1 cellular context compared by ENCODE assay signal in the genomic region with DNA sequence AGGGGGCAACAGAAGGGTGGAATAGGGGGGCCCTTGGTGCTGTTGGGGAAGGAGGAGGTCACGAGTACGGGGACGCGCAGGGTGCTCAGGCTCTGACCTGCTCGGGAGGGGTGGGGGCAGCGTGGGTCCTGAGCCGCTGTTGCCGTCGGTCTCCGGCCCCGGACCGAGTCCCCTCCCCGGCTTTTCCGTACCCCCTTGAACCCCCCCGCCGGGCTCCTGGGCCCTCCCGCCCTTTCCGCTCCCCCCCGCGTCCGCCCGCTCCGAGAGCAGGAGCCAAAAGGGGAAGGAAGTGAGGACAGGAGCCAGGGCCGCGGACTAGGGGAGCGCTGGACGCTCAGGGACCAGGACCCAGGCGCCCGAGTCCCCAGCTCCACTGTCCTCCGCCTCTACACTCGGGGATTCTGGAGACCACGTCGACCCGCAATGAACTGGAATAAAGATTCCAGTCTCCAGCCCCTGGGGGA.
TF ChIP-seq lines count a peak whose summit lies in the region.

Gene RGL2, minus strand, starts transcription at position 170 of the 464 bp plus-strand sequence. CDS start 332 bp downstream, outside the sequence.

TF ChIP-seq in neural cell, 6 proteins besides CTCF, POLR2A, EP300 and RAD21 (continued from another document):
- no peak for TF ChIP-seq TAF1 (IDR thresholded peaks at IDR 0.05; ENCODE audit: low read depth)
- TF ChIP-seq POLR2AphosphoS5 (IDR thresholded peaks at IDR 0.05): no peak
TF ChIP-seq in neural cell: peak in this region for 0.
